In the genomic region with DNA sequence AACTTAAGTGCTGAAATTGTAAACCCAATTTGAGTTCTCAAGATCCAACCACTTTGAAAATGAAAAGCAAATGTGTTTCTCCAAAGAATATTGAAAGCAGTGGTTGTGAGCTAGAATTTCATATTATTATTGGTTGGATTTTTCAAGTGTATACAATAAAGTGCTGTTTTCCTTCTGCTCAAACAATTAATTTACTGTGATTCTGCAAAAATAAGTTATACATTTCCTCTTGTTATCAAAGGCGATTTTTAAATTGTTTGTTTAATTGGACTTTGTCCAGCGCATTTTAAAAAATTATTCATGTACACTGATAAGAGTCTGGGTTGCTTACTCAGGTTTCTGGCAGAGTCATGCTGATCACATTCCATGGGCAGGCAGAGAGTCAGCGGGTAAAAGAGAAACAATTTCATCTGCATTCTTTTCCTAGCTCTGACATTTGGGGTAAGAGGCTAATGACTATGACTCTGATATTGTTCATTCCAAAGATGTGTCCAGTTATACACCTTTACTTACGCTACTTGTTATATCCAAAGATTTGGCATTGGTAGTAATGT, we compare ENCODE assay signal across 12 cellular contexts. TPM values are rescaled to one million over a fixed set of nuclear protein-coding genes. Genes with fewer than 3 reads are reported as not detected.
DNase-seq lines count a peak whose midpoint lies in the region; ATAC-seq and TF ChIP-seq lines count a peak whose summit lies in the region.
"Had no signal": no experiment of that assay in that cellular context is flagged by ENCODE, and none has a peak within 500 bp of the region (broad histone marks: within the 10 kb centered on the region; RNA-seq: fewer than 3 reads in every experiment).

No MANE protein-coding gene starts in this region.

- no peak for ATAC-seq in stimulated activated memory B cell treated with anti-CD40 and anti-IgM and Interleukin-4, amounts not matched to agents 10 μg/mL and 1 μg/mL and 100 μg/mL, for 72 hours
- no peak for ATAC-seq in HG02884 (IDR thresholded peaks at IDR 0.05; ENCODE audit: unreplicated experiment)
- ATAC-seq: stimulated activated naive CD8-positive, alpha-beta T cell treated with anti-CD3 and anti-CD28 coated beads, Interleukin-15, amount 100 ng/mL, for 72 hours had no signal

- no peaks in the 10 kb centered on the region for H3K27me3 ChIP-seq in neural progenitor cell

- H3K4me3 Mint-ChIP-seq in neural progenitor cell (peak overlapping the region; percentile 64), immature natural killer cell (no peak overlapping the region)
- H3K4me3 Mint-ChIP-seq in stimulated activated memory B cell treated with anti-CD40 and anti-IgM and Interleukin-4, amounts not matched to agents 10 μg/mL and 1 μg/mL and 100 μg/mL, for 72 hours: no peak overlapping the region
- H3K4me3 Mint-ChIP-seq: stimulated activated naive CD8-positive, alpha-beta T cell treated with anti-CD3 and anti-CD28 coated beads, Interleukin-15, amount 100 ng/mL, for 72 hours had no signal

- H3K27ac ChIP-seq in RWPE1 (no peak overlapping the region), neural progenitor cell (no peak overlapping the region)

- H3K27ac Mint-ChIP-seq in neural progenitor cell: no peak overlapping the region
- H3K27ac Mint-ChIP-seq in immature natural killer cell: no peak overlapping the region
- no peak overlapping the region for H3K27ac Mint-ChIP-seq in stimulated activated memory B cell treated with anti-CD40 and anti-IgM and Interleukin-4, amounts not matched to agents 10 μg/mL and 1 μg/mL and 100 μg/mL, for 72 hours
- H3K27ac Mint-ChIP-seq: stimulated activated naive CD8-positive, alpha-beta T cell treated with anti-CD3 and anti-CD28 coated beads, Interleukin-15, amount 100 ng/mL, for 72 hours had no signal

- no peak overlapping the region for H3K9ac ChIP-seq in neural progenitor cell

- H2AFZ ChIP-seq in neural progenitor cell (replicated peaks): no peak overlapping the region

- H3K4me2 ChIP-seq in neural progenitor cell: peak overlapping the region; percentile 19

- H3K36me3 ChIP-seq in neural progenitor cell: no peaks in the 10 kb centered on the region

- peaks cover 2% of the 10 kb centered on the region for H4K20me1 ChIP-seq in neural progenitor cell (ENCODE audit: low read depth)

- TF ChIP-seq CTCF in AG10803 (conservative IDR thresholded peaks at IDR 0.05; ENCODE audit: low read length) (no peak), RWPE1 (conservative IDR thresholded peaks at IDR 0.05; ENCODE audit: low read depth) (no peak), fibroblast of pulmonary artery (IDR thresholded peaks at IDR 0.05; ENCODE audit: low read length, missing control alignments) (no peak), neural progenitor cell (IDR thresholded peaks at IDR 0.05) (no peak)

- POLR2A ChIA-PET in RWPE1 (lab: Yijun Ruan, JAX; ENCODE audit: low non-redundant PET): no interaction called here

- CTCF ChIA-PET in RWPE1 (lab: Yijun Ruan, JAX): interaction anchor here (0.7 to 1.1 kb wide), 2 partner anchors 11 to 981 kb away, joined by 3 to 4 read pairs; no protein-coding TSS in a partner anchor

- peak; percentile 66 for DNase-seq in AG10803 (ENCODE audit: low read depth)
- peak; percentile 48 for DNase-seq in RWPE1 (ENCODE audit: low spot score)
- DNase-seq in fibroblast of pulmonary artery (ENCODE audit: low read depth): peak; percentile 72
- peak; percentile 18 for DNase-seq in neural progenitor cell (ENCODE audit: low spot score)
- DNase-seq in immature natural killer cell: no peak
- no peak for DNase-seq in activated CD4-positive, alpha-beta T cell treated with anti-CD3 and anti-CD28 coated beads, Interleukin-2, amount 50 U/mL, for 48 hours
- DNase-seq: C1 segment of cervical spinal cord; retina; SIG-M5; stimulated activated naive CD8-positive, alpha-beta T cell treated with anti-CD3 and anti-CD28 coated beads, Interleukin-15, amount 100 ng/mL, for 72 hours had no signal

- H3K79me2 ChIP-seq in neural progenitor cell (ENCODE audit: low read depth): peaks cover 97% of the 10 kb centered on the region

- H3K4me3 ChIP-seq in AG10803 (ENCODE audit: low read length) (peak overlapping the region; percentile 30), fibroblast of pulmonary artery (replicated peaks; ENCODE audit: low read depth, low read length) (peak overlapping the region; percentile 45), neural progenitor cell (peak overlapping the region; percentile 3)

- H3K27me3 Mint-ChIP-seq in neural progenitor cell (ENCODE audit: insufficient read depth, low read depth): no peaks in the 10 kb centered on the region
- no peaks in the 10 kb centered on the region for H3K27me3 Mint-ChIP-seq in immature natural killer cell (ENCODE audit: low read depth in 3 of 3)
- peaks cover 3% of the 10 kb centered on the region for H3K27me3 Mint-ChIP-seq in stimulated activated memory B cell treated with anti-CD40 and anti-IgM and Interleukin-4, amounts not matched to agents 10 μg/mL and 1 μg/mL and 100 μg/mL, for 72 hours

- H3K4me1 ChIP-seq in neural progenitor cell: peaks cover 18% of the 10 kb centered on the region

- no peaks in the 10 kb centered on the region for H3F3A ChIP-seq in neural progenitor cell (ENCODE audit: low read depth)

- peaks cover 31% of the 10 kb centered on the region for H3K36me3 Mint-ChIP-seq in neural progenitor cell
- peaks cover 5 to 17% (median 13%) of the 10 kb centered on the region in 3 donors for H3K36me3 Mint-ChIP-seq in immature natural killer cell
- H3K36me3 Mint-ChIP-seq in stimulated activated memory B cell treated with anti-CD40 and anti-IgM and Interleukin-4, amounts not matched to agents 10 μg/mL and 1 μg/mL and 100 μg/mL, for 72 hours: no peaks in the 10 kb centered on the region

- H3K9me3 Mint-ChIP-seq in neural progenitor cell: peaks cover 2% of the 10 kb centered on the region
- H3K9me3 Mint-ChIP-seq in immature natural killer cell: no peaks in the 10 kb centered on the region
- no peaks in the 10 kb centered on the region for H3K9me3 Mint-ChIP-seq in stimulated activated memory B cell treated with anti-CD40 and anti-IgM and Interleukin-4, amounts not matched to agents 10 μg/mL and 1 μg/mL and 100 μg/mL, for 72 hours
- H3K9me3 Mint-ChIP-seq: stimulated activated naive CD8-positive, alpha-beta T cell treated with anti-CD3 and anti-CD28 coated beads, Interleukin-15, amount 100 ng/mL, for 72 hours had no signal

- no peaks in the 10 kb centered on the region for H3K9me3 ChIP-seq in neural progenitor cell (ENCODE audit: low read depth)

- peaks cover 47% of the 10 kb centered on the region for H3K4me1 Mint-ChIP-seq in neural progenitor cell
- H3K4me1 Mint-ChIP-seq in immature natural killer cell: peaks cover 33 to 64% of the 10 kb centered on the region in 2 donors
- H3K4me1 Mint-ChIP-seq in stimulated activated memory B cell treated with anti-CD40 and anti-IgM and Interleukin-4, amounts not matched to agents 10 μg/mL and 1 μg/mL and 100 μg/mL, for 72 hours: no peaks in the 10 kb centered on the region
- H3K4me1 Mint-ChIP-seq: stimulated activated naive CD8-positive, alpha-beta T cell treated with anti-CD3 and anti-CD28 coated beads, Interleukin-15, amount 100 ng/mL, for 72 hours had no signal

RNA-seq across cellular contexts. Expression of gene FAT4, which starts 8.9 kb away (rescaled TPM):
- 7.4 and 8.5 TPM in 2 replicates for total RNA-seq in neural progenitor cell (ENCODE audit: low replicate concordance)
- polyA plus RNA-seq in immature natural killer cell: 1 to 10 TPM in 1 of 3 donors, under 1 TPM in 2; 0.32 to 1.4 (median 0.47) TPM

Comparison
In these comparisons a context has a peak if more than half of its experiments do, and no peak if none do; other contexts are left out.
1. DNase-seq: peak in AG10803 (single experiment), RWPE1 (single experiment), fibroblast of pulmonary artery (single experiment) and neural progenitor cell (single experiment); none in immature natural killer cell (0 of 3) and activated CD4-positive, alpha-beta T cell treated with anti-CD3 and anti-CD28 coated beads, Interleukin-2, amount 50 U/mL, for 48 hours (0 of 2).
2. Peak in every context shown above with its lines, with median percentiles within 50 percentile points of each other: H3K4me3 ChIP-seq.